Comparison of ENCODE assay signal across 17 cellular contexts in the genomic region with DNA sequence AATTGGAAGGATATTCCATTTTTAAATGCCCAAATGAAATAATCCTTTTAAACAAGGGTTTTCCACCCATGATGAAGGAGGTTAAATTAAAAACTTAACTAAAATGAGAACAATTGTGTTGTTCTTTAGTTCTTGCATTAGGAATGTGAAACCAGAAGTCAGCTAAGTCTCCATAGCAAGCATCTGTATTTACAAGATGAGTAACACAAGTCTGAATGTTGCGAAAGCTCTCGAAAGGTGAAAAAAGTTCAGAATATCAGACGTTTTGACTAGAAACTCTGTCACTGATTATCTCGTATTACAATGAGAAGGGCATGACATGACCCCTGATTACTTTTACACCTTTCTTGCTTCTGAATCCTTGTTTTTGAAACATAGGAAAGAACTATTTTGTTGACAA.
A peak's percentile ranks its signal among the peaks of the same experiment; 100 is the strongest.
DNase-seq lines count a peak whose midpoint lies in the region; ATAC-seq, FAIRE-seq and TF ChIP-seq lines count a peak whose summit lies in the region.
"Had no signal": no experiment of that assay in that cellular context is flagged by ENCODE, and none has a peak within 500 bp of the region (broad histone marks: within the 10 kb centered on the region; RNA-seq: fewer than 3 reads in every experiment).

No MANE protein-coding gene starts in this region.

- peak; percentile 92 for FAIRE-seq in astrocyte (lab: Jason Lieb, UNC)
- FAIRE-seq: endothelial cell of umbilical vein had no signal

- H3K4me1 ChIP-seq in astrocyte (ENCODE audit: insufficient read depth, low read length) (peaks cover 30% of the 10 kb centered on the region), HAP-1 (no peaks in the 10 kb centered on the region)

- peaks cover 25% of the 10 kb centered on the region for H3K4me1 Mint-ChIP-seq in astrocyte (ENCODE audit: low read depth, unreplicated experiment)
- peaks cover 10% of the 10 kb centered on the region for H3K4me1 Mint-ChIP-seq in activated T-cell treated with anti-CD3 and anti-CD28 coated beads, Interleukin-2, amount 50 U/mL, for 4 hours (ENCODE audit: low read depth)
- H3K4me1 Mint-ChIP-seq: B cell had no signal

- H3K4me2 ChIP-seq in astrocyte (ENCODE audit: low read length) = peak overlapping the region; percentile 78

- no peak overlapping the region for H3K4me3 Mint-ChIP-seq in astrocyte (ENCODE audit: unreplicated experiment)
- H3K4me3 Mint-ChIP-seq in activated T-cell treated with anti-CD3 and anti-CD28 coated beads, Interleukin-2, amount 50 U/mL, for 4 hours = no peak overlapping the region
- H3K4me3 Mint-ChIP-seq: B cell had no signal

- no peaks in the 10 kb centered on the region for H4K20me1 ChIP-seq in astrocyte (ENCODE audit: insufficient read depth, low read length)

- peaks cover 55% of the 10 kb centered on the region for H3K79me2 ChIP-seq in astrocyte (ENCODE audit: insufficient read depth, low read length)

- H3K36me3 ChIP-seq in astrocyte (ENCODE audit: insufficient read depth, low read length) (no peaks in the 10 kb centered on the region), HAP-1 (replicated peaks) (no peaks in the 10 kb centered on the region)
- H3K36me3 ChIP-seq: right atrium auricular region had no signal

- H3K9ac ChIP-seq in astrocyte (ENCODE audit: low read length) = peak overlapping the region; percentile 26

- peak; percentile 5 for DNase-seq in SKM-1 treated with dmso at 0.1 percent for 144 hours (lab: John Stamatoyannopoulos, UW; ENCODE audit: unreplicated experiment)
- no peak for DNase-seq in SKM-1 (lab: John Stamatoyannopoulos, UW; ENCODE audit: unreplicated experiment)
- peak; percentile 94 for DNase-seq in astrocyte (ENCODE audit: low read depth)
- DNase-seq in iris pigment epithelial cell (ENCODE audit: low read depth) = peak; percentile 97
- DNase-seq in activated T-cell treated with anti-CD3 and anti-CD28 coated beads, Interleukin-2, amount 50 U/mL, for 4 hours = no peak
- DNase-seq in D341Med (ENCODE audit: low spot score) = no peak
- no peak for DNase-seq in GM13976 (ENCODE audit: low spot score)
- no peak for DNase-seq in HAP-1 (ENCODE audit: low spot score in 2 of 2)
- DNase-seq: activated CD4-positive, alpha-beta T cell treated with anti-CD3 and anti-CD28 coated beads, Interleukin-2, amount 50 U/mL, for 4 hours; activated naive CD4-positive, alpha-beta T cell treated with anti-CD3 and anti-CD28 coated beads, Interleukin-2, amount 50 U/mL, for 16 hours; NCI-H2081; SHP77 treated with DMSO at 0.1 percent for 48 hours had no signal

- no peak for ATAC-seq in activated T-cell treated with anti-CD3 and anti-CD28 coated beads, Interleukin-2, amount 50 U/mL, for 4 hours

- peaks cover 7% of the 10 kb centered on the region for H3K36me3 Mint-ChIP-seq in astrocyte (ENCODE audit: low read depth, unreplicated experiment)
- no peaks in the 10 kb centered on the region for H3K36me3 Mint-ChIP-seq in activated T-cell treated with anti-CD3 and anti-CD28 coated beads, Interleukin-2, amount 50 U/mL, for 4 hours (ENCODE audit: insufficient read depth)

- in situ Hi-C loops in GM13976 (cut with MboI; ENCODE audit: low sequenced_read_pairs, unreplicated experiment) (no loop called here), HAP-1 (cut with MboI; ENCODE audit: low sequenced_read_pairs) (no loop called here)

- H2AFZ ChIP-seq in astrocyte (ENCODE audit: low read depth, low read length) = no peak overlapping the region

- H3K27me3 ChIP-seq in astrocyte (ENCODE audit: insufficient read depth, low read length) (no peaks in the 10 kb centered on the region), HAP-1 (ENCODE audit: low read depth) (no peaks in the 10 kb centered on the region)
- H3K27me3 ChIP-seq: right atrium auricular region had no signal

- H3K9me3 ChIP-seq in astrocyte (ENCODE audit: insufficient read depth, low read depth, low read length) (no peaks in the 10 kb centered on the region), HAP-1 (no peaks in the 10 kb centered on the region)

- no peak for TF ChIP-seq CTCF in astrocyte (IDR thresholded peaks at IDR 0.05; ENCODE audit: insufficient read depth, low read depth, low read length)
- TF ChIP-seq CTCF in GM13976 (IDR thresholded peaks at IDR 0.05; ENCODE audit: borderline replicate concordance, control extremely low read depth, extremely low read depth, insufficient read depth, missing control alignments) = no peak

- H3K4me3 ChIP-seq in astrocyte (ENCODE audit: insufficient read depth, low read depth, low read length) = no peak overlapping the region
- no peak overlapping the region for H3K4me3 ChIP-seq in HAP-1
- H3K4me3 ChIP-seq: lung, right atrium auricular region had no signal

- no peaks in the 10 kb centered on the region for H3K27me3 Mint-ChIP-seq in astrocyte (ENCODE audit: low read depth, unreplicated experiment)
- no peaks in the 10 kb centered on the region for H3K27me3 Mint-ChIP-seq in activated T-cell treated with anti-CD3 and anti-CD28 coated beads, Interleukin-2, amount 50 U/mL, for 4 hours (ENCODE audit: low read depth)
- H3K27me3 Mint-ChIP-seq: B cell had no signal

- peaks cover 8% of the 10 kb centered on the region for H3K9me3 Mint-ChIP-seq in astrocyte (ENCODE audit: unreplicated experiment)
- peaks cover 19% of the 10 kb centered on the region for H3K9me3 Mint-ChIP-seq in activated T-cell treated with anti-CD3 and anti-CD28 coated beads, Interleukin-2, amount 50 U/mL, for 4 hours

- H3K27ac ChIP-seq in astrocyte (ENCODE audit: low read depth, low read length) = peak overlapping the region; percentile 83
- H3K27ac ChIP-seq: HL-60 had no signal

- H3K27ac Mint-ChIP-seq in astrocyte (ENCODE audit: unreplicated experiment) = peak overlapping the region; percentile 85
- H3K27ac Mint-ChIP-seq: B cell had no signal

Comparison
In these comparisons a context has a peak if more than half of its experiments do, and no peak if none do; other contexts are left out.
1. DNase-seq: peak in SKM-1 treated with dmso at 0.1 percent for 144 hours (single experiment), astrocyte (single experiment) and iris pigment epithelial cell (single experiment); none in SKM-1 (single experiment), activated T-cell treated with anti-CD3 and anti-CD28 coated beads, Interleukin-2, amount 50 U/mL, for 4 hours (single experiment), D341Med (single experiment), GM13976 (single experiment) and HAP-1 (0 of 2).